In genomic region chr11:134276396-134277175, GRCh38 we compare ENCODE assay signal across 1 cellular context.
A peak's percentile ranks its signal among the peaks of the same experiment; 100 is the strongest.
TF ChIP-seq lines count a peak whose summit lies in the region.

No MANE protein-coding gene starts in this region.

TF ChIP-seq in K562, 482 proteins besides CTCF, POLR2A, EP300 and RAD21:
- TF ChIP-seq RFX7 (CRISPR knock-in tag; IDR thresholded peaks at IDR 0.05): no peak
- TF ChIP-seq FIP1L1 (IDR thresholded peaks at IDR 0.05; ENCODE audit: low read depth, low read length, poor library complexity, severe bottlenecking): peak; percentile 38
- 0 out of 2 replicates have a peak, but pooled peaks have one; percentile 20 for TF ChIP-seq HNRNPL (IDR thresholded peaks at IDR 0.05; ENCODE audit: low read depth, low read length)
